Comparison of ENCODE assay signal across 14 cellular contexts in genomic region chr1:65813956-65814355, GRCh38. TPM values are rescaled to one million over a fixed set of nuclear protein-coding genes. Genes with fewer than 3 reads are reported as not detected.
DNase-seq lines count a peak whose midpoint lies in the region; ATAC-seq and TF ChIP-seq lines count a peak whose summit lies in the region.
"Had no signal": no experiment of that assay in that cellular context is flagged by ENCODE, and none has a peak within 500 bp of the region (broad histone marks: within the 10 kb centered on the region; RNA-seq: fewer than 3 reads in every experiment).

No MANE protein-coding gene starts in this region.

- no peaks in the 10 kb centered on the region for H3K9me3 ChIP-seq in left ventricle myocardium inferior (replicated peaks)
- H3K9me3 ChIP-seq: BLaER1, heart left ventricle, SJCRH30 had no signal

- no peak for TF ChIP-seq CTCF in left ventricle myocardium inferior (IDR thresholded peaks at IDR 0.05; ENCODE audit: borderline replicate concordance)

- H3K27ac ChIP-seq in ACC112 (ENCODE audit: low read depth, low read length) (no peak overlapping the region), left ventricle myocardium inferior (replicated peaks) (no peak overlapping the region)
- H3K27ac ChIP-seq: BLaER1, heart left ventricle, SJCRH30 had no signal

- H3K4me3 ChIP-seq in ACC112 (ENCODE audit: low read depth, low read length) (no peak overlapping the region), left ventricle myocardium inferior (no peak overlapping the region)
- H3K4me3 ChIP-seq: BLaER1, heart left ventricle, lung, SJCRH30 had no signal

- H3K4me1 ChIP-seq in ACC112 (ENCODE audit: control insufficient read depth, insufficient read depth, low read length, unreplicated experiment) (peaks cover 33% of the 10 kb centered on the region), left ventricle myocardium inferior (peaks cover 4% of the 10 kb centered on the region)
- H3K4me1 ChIP-seq: SJCRH30 had no signal

- no peak for ATAC-seq in HG03159 (IDR thresholded peaks at IDR 0.05; ENCODE audit: unreplicated experiment)
- no peak for ATAC-seq in HG03097 (IDR thresholded peaks at IDR 0.05; ENCODE audit: low FRiP score, unreplicated experiment)
- ATAC-seq: heart left ventricle had no signal

- H2AFZ ChIP-seq in ACC112 (ENCODE audit: low read length, unreplicated experiment) = peak overlapping the region; percentile 67

- in situ Hi-C loops in G401 (cut with HindIII; ENCODE audit: low sequenced_read_pairs) = no loop called here

- H3K79me2 ChIP-seq in ACC112 (ENCODE audit: control insufficient read depth, insufficient read depth, low read length, unreplicated experiment) = no peaks in the 10 kb centered on the region

- peak; percentile 98 for DNase-seq in G401 (ENCODE audit: low spot score)
- DNase-seq in NCI-H524 treated with DMSO at 0.1 percent for 48 hours (lab: John Stamatoyannopoulos, UW) = peak; percentile 32
- DNase-seq in dermis blood vessel endothelial cell = peak; percentile 22
- DNase-seq in iPS-NIHi11 (ENCODE audit: low spot score) = no peak
- DNase-seq in left ventricle myocardium inferior = no peak
- DNase-seq: heart left ventricle; NCI-H187; stimulated activated CD4-positive, alpha-beta T cell treated with anti-CD3 and anti-CD28 coated beads, Interleukin-4, amount 100 ng/mL, for 1 hour had no signal

- intact Hi-C loops in left ventricle myocardium inferior (cut with micrococcal nuclease) = no loop called here

- H3K27me3 ChIP-seq in ACC112 (ENCODE audit: insufficient read depth, low read length) (no peaks in the 10 kb centered on the region), left ventricle myocardium inferior (ENCODE audit: low read depth) (no peaks in the 10 kb centered on the region)
- H3K27me3 ChIP-seq: BLaER1, heart left ventricle, SJCRH30 had no signal

- H3K36me3 ChIP-seq in ACC112 (ENCODE audit: insufficient read depth, low read length) (no peaks in the 10 kb centered on the region), left ventricle myocardium inferior (no peaks in the 10 kb centered on the region)
- H3K36me3 ChIP-seq: BLaER1, heart left ventricle, SJCRH30 had no signal

RNA-seq across cellular contexts. Expression of gene PDE4B, which starts 21.3 kb away (rescaled TPM):
- total RNA-seq in G401 (2014; rRNA removed; shearing (Covaris generic)) = not detected in 2 replicates
- total RNA-seq in dermis blood vessel endothelial cell = 156 and 222 TPM in 2 replicates
- total RNA-seq in left ventricle myocardium inferior = 3.5 TPM

Comparison
In these comparisons a context has a peak if more than half of its experiments do, and no peak if none do; other contexts are left out.
1. DNase-seq: peak in G401 (single experiment), NCI-H524 treated with DMSO at 0.1 percent for 48 hours (single experiment) and dermis blood vessel endothelial cell (single experiment); none in iPS-NIHi11 (single experiment) and left ventricle myocardium inferior (single experiment).
2. RNA of gene PDE4B, which starts 21.3 kb away (total RNA-seq): 156 to 222 TPM in dermis blood vessel endothelial cell; 3.5 TPM in left ventricle myocardium inferior (single experiment) and not detected in G401; every median in the first group is over 10 times any median in the second.